In genomic region chr19:6809262-6809661, GRCh38 we compare ENCODE assay signal across 1 cellular context.
TF ChIP-seq lines count a peak whose summit lies in the region.

No MANE protein-coding gene starts in this region.

TF ChIP-seq in HepG2, 621 proteins besides CTCF, POLR2A, EP300 and RAD21:
- TF ChIP-seq HNRNPK (IDR thresholded peaks at IDR 0.05; ENCODE audit: low read depth, low read length, poor library complexity, severe bottlenecking) (no peak), ELK4 (CRISPR knock-in tag; IDR thresholded peaks at IDR 0.05; ENCODE audit: borderline replicate concordance) (no peak), ATF2 (CRISPR knock-in tag; IDR thresholded peaks at IDR 0.05) (no peak), KLF12 (CRISPR knock-in tag; IDR thresholded peaks at IDR 0.05; ENCODE audit: borderline replicate concordance) (no peak), ZMYM3 (CRISPR knock-in tag; IDR thresholded peaks at IDR 0.05) (no peak), ZNF30 (CRISPR knock-in tag; IDR thresholded peaks at IDR 0.05) (no peak), GLMP (CRISPR knock-in tag; IDR thresholded peaks at IDR 0.05; ENCODE audit: borderline replicate concordance) (no peak), NFKB2 (CRISPR knock-in tag; IDR thresholded peaks at IDR 0.05; ENCODE audit: borderline replicate concordance) (no peak), POLR2AphosphoS2 (IDR thresholded peaks at IDR 0.05; ENCODE audit: low read depth, low read length) (no peak), NR1H2 (CRISPR knock-in tag; IDR thresholded peaks at IDR 0.05; ENCODE audit: borderline replicate concordance, low read depth) (no peak)
